18 cellular contexts compared by ENCODE assay signal in the genomic region with DNA sequence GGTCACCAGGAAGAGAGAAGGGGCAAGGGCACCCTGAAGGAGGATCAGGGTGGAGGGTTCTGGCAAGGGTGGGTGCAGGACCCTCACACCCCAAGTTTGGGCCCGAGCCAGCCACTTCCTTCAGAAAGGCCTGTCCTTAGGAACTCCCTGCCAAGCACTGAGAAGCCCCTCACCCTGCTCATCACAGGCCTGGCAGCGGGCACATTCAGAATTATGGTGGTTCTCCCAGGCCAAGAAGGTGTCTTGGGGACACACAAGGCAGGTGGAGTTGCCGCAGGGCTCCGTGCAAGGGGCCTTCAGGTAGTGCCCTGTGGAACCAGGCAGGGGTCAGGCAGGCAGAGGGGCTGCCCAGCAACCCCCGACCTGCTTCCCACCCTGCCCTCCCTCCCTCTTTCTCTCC. TPM values are rescaled to one million over a fixed set of nuclear protein-coding genes. Genes with fewer than 3 reads are reported as not detected.
DNase-seq lines count a peak whose midpoint lies in the region; ATAC-seq and TF ChIP-seq lines count a peak whose summit lies in the region.
"Had no signal": no experiment of that assay in that cellular context is flagged by ENCODE, and none has a peak within 500 bp of the region (broad histone marks: within the 10 kb centered on the region; RNA-seq: fewer than 3 reads in every experiment).

No MANE protein-coding gene starts in this region.

- H3K27me3 ChIP-seq in CD4-positive, CD25-positive, alpha-beta regulatory T cell (ENCODE audit: control insufficient read depth, insufficient read depth, low read length), result no peaks in the 10 kb centered on the region
- no peaks in the 10 kb centered on the region for H3K27me3 ChIP-seq in PC-9 (ENCODE audit: insufficient read depth, low read depth)
- H3K27me3 ChIP-seq: upper lobe of right lung had no signal

- no peaks in the 10 kb centered on the region for H3K9me3 ChIP-seq in CD4-positive, CD25-positive, alpha-beta regulatory T cell (ENCODE audit: control insufficient read depth in 2 of 2, low read length in 2 of 2)
- H3K9me3 ChIP-seq in PC-9 (ENCODE audit: insufficient read depth, low read depth), result no peaks in the 10 kb centered on the region
- H3K9me3 ChIP-seq: HAP-1, upper lobe of right lung had no signal

- no peaks in the 10 kb centered on the region for H3K27me3 Mint-ChIP-seq in T-helper 2 cell treated with Interferon-gamma antibody and Interleukin-4, amounts not matched to agents 5 μg/mL and 100 μg/mL, for 36 hours (ENCODE audit: low read depth)
- peaks cover 8% of the 10 kb centered on the region for H3K27me3 Mint-ChIP-seq in CD4-positive, CD25-positive, alpha-beta regulatory T cell
- H3K27me3 Mint-ChIP-seq in activated T-helper 1 cell treated with anti-CD3 and anti-CD28 coated beads, Interleukin-12 subunit alpha, Interleukin-12 subunit beta, Interleukin-2, Interleukin-4 antibody, amounts not matched to agents 30 ng/mL and 10 ng/mL and 1 ng/mL, durations not matched to agents 14 hours and 24 hours and 36 hours (ENCODE audit: insufficient read depth), result no peaks in the 10 kb centered on the region
- H3K27me3 Mint-ChIP-seq in immature natural killer cell (ENCODE audit: low read depth in 3 of 3), result peaks cover 0 to 14% (median 4%) of the 10 kb centered on the region in 3 donors

- peaks cover 68% of the 10 kb centered on the region for H3K4me1 ChIP-seq in CD4-positive, CD25-positive, alpha-beta regulatory T cell (ENCODE audit: control insufficient read depth, insufficient read depth, low read length, poor library complexity, severe bottlenecking)
- no peaks in the 10 kb centered on the region for H3K4me1 ChIP-seq in PC-9 (replicated peaks; ENCODE audit: insufficient read depth)
- H3K4me1 ChIP-seq: HAP-1 had no signal

- no peak for DNase-seq in T-helper 2 cell treated with Interferon-gamma antibody and Interleukin-4, amounts not matched to agents 5 μg/mL and 100 μg/mL, for 36 hours (ENCODE audit: low spot score)
- DNase-seq in T-helper 2 cell (no peak), immature natural killer cell (no peak), mucosa of gallbladder (ENCODE audit: low spot score) (no peak), PC-9 (no peak), globus pallidus (ENCODE audit: low spot score) (no peak)
- peak in 1 of 3 donors; percentile 21 for DNase-seq in CD4-positive, CD25-positive, alpha-beta regulatory T cell
- no peak for DNase-seq in activated T-helper 1 cell treated with anti-CD3 and anti-CD28 coated beads, Interleukin-12 subunit alpha, Interleukin-12 subunit beta, Interleukin-2, Interleukin-4 antibody, amounts not matched to agents 30 ng/mL and 10 ng/mL and 1 ng/mL, durations not matched to agents 14 hours and 24 hours and 36 hours (ENCODE audit: low spot score)
- DNase-seq: DMS79 treated with DMSO at 0.1 percent for 48 hours; islet precursor cell; KG1; NCI-H774; stimulated activated naive B cell treated with anti-CD40 and anti-IgM and Interleukin-4, amounts not matched to agents 10 μg/mL and 1 μg/mL and 100 μg/mL, for 72 hours; upper lobe of right lung had no signal

- H3K4me2 ChIP-seq in PC-9, result no peak overlapping the region

- CTCF ChIA-PET in PC-9 (lab: Charles Lee), result no interaction called here

- no peaks in the 10 kb centered on the region for H3K9me2 ChIP-seq in PC-9 (ENCODE audit: insufficient read depth)

- no peak for TF ChIP-seq CTCF in PC-9 (conservative IDR thresholded peaks at IDR 0.05)

- no peaks in the 10 kb centered on the region for H3F3A ChIP-seq in PC-9 (ENCODE audit: insufficient read depth, low read depth)

- H3K9me3 Mint-ChIP-seq in T-helper 2 cell treated with Interferon-gamma antibody and Interleukin-4, amounts not matched to agents 5 μg/mL and 100 μg/mL, for 36 hours, result no peaks in the 10 kb centered on the region
- H3K9me3 Mint-ChIP-seq in CD4-positive, CD25-positive, alpha-beta regulatory T cell, result no peaks in the 10 kb centered on the region
- no peaks in the 10 kb centered on the region for H3K9me3 Mint-ChIP-seq in activated T-helper 1 cell treated with anti-CD3 and anti-CD28 coated beads, Interleukin-12 subunit alpha, Interleukin-12 subunit beta, Interleukin-2, Interleukin-4 antibody, amounts not matched to agents 30 ng/mL and 10 ng/mL and 1 ng/mL, durations not matched to agents 14 hours and 24 hours and 36 hours
- no peaks in the 10 kb centered on the region for H3K9me3 Mint-ChIP-seq in immature natural killer cell
- H3K9me3 Mint-ChIP-seq: stimulated activated naive B cell treated with anti-CD40 and anti-IgM and Interleukin-4, amounts not matched to agents 10 μg/mL and 1 μg/mL and 100 μg/mL, for 72 hours had no signal

- BruUV-seq in PC-9 (replicated peaks; lab: Mats Ljungman, UMichigan), result no TSS peak

- no peaks in the 10 kb centered on the region for H4K20me1 ChIP-seq in PC-9 (ENCODE audit: insufficient read depth)

- H3K27ac ChIP-seq in CD4-positive, CD25-positive, alpha-beta regulatory T cell (ENCODE audit: insufficient read depth, low read length, poor library complexity, severe bottlenecking), result peak overlapping the region; percentile 97
- H3K27ac ChIP-seq in PC-9, result no peak overlapping the region
- H3K27ac ChIP-seq: C4-2B had no signal

- H3K4me3 Mint-ChIP-seq in T-helper 2 cell treated with Interferon-gamma antibody and Interleukin-4, amounts not matched to agents 5 μg/mL and 100 μg/mL, for 36 hours, result peak overlapping the region; percentile 96
- peak overlapping the region; percentile 92 to 98 (median 96) for H3K4me3 Mint-ChIP-seq in CD4-positive, CD25-positive, alpha-beta regulatory T cell
- H3K4me3 Mint-ChIP-seq in activated T-helper 1 cell treated with anti-CD3 and anti-CD28 coated beads, Interleukin-12 subunit alpha, Interleukin-12 subunit beta, Interleukin-2, Interleukin-4 antibody, amounts not matched to agents 30 ng/mL and 10 ng/mL and 1 ng/mL, durations not matched to agents 14 hours and 24 hours and 36 hours, result peak overlapping the region; percentile 99
- peak overlapping the region; percentile 59 to 83 (median 81) for H3K4me3 Mint-ChIP-seq in immature natural killer cell
- H3K4me3 Mint-ChIP-seq: stimulated activated naive B cell treated with anti-CD40 and anti-IgM and Interleukin-4, amounts not matched to agents 10 μg/mL and 1 μg/mL and 100 μg/mL, for 72 hours had no signal

- peak overlapping the region; percentile 82 for H3K27ac Mint-ChIP-seq in T-helper 2 cell treated with Interferon-gamma antibody and Interleukin-4, amounts not matched to agents 5 μg/mL and 100 μg/mL, for 36 hours
- peak overlapping the region; percentile 93 to 99 (median 98) for H3K27ac Mint-ChIP-seq in CD4-positive, CD25-positive, alpha-beta regulatory T cell
- peak overlapping the region; percentile 91 for H3K27ac Mint-ChIP-seq in activated T-helper 1 cell treated with anti-CD3 and anti-CD28 coated beads, Interleukin-12 subunit alpha, Interleukin-12 subunit beta, Interleukin-2, Interleukin-4 antibody, amounts not matched to agents 30 ng/mL and 10 ng/mL and 1 ng/mL, durations not matched to agents 14 hours and 24 hours and 36 hours
- H3K27ac Mint-ChIP-seq in immature natural killer cell, result peak overlapping the region in 4 of 6 donors; percentile 35 to 83 (median 58)
- H3K27ac Mint-ChIP-seq: stimulated activated naive B cell treated with anti-CD40 and anti-IgM and Interleukin-4, amounts not matched to agents 10 μg/mL and 1 μg/mL and 100 μg/mL, for 72 hours had no signal

- H3K36me3 ChIP-seq in CD4-positive, CD25-positive, alpha-beta regulatory T cell (ENCODE audit: control insufficient read depth, insufficient read depth, low read length), result peaks cover 21% of the 10 kb centered on the region
- no peaks in the 10 kb centered on the region for H3K36me3 ChIP-seq in PC-9 (ENCODE audit: low read depth)
- H3K36me3 ChIP-seq: HAP-1, upper lobe of right lung had no signal

- ATAC-seq in CD4-positive, CD25-positive, alpha-beta regulatory T cell (ENCODE audit: low read depth in 2 of 2), result no peak
- ATAC-seq: stimulated activated naive B cell treated with anti-CD40 and anti-IgM and Interleukin-4, amounts not matched to agents 10 μg/mL and 1 μg/mL and 100 μg/mL, for 72 hours; upper lobe of right lung had no signal

- H3K4me1 Mint-ChIP-seq in T-helper 2 cell treated with Interferon-gamma antibody and Interleukin-4, amounts not matched to agents 5 μg/mL and 100 μg/mL, for 36 hours (ENCODE audit: low read depth), result peaks cover 31% of the 10 kb centered on the region
- H3K4me1 Mint-ChIP-seq in CD4-positive, CD25-positive, alpha-beta regulatory T cell, result peaks cover 0 to 61% (median 29%) of the 10 kb centered on the region in 4 donors
- peaks cover 38% of the 10 kb centered on the region for H3K4me1 Mint-ChIP-seq in activated T-helper 1 cell treated with anti-CD3 and anti-CD28 coated beads, Interleukin-12 subunit alpha, Interleukin-12 subunit beta, Interleukin-2, Interleukin-4 antibody, amounts not matched to agents 30 ng/mL and 10 ng/mL and 1 ng/mL, durations not matched to agents 14 hours and 24 hours and 36 hours (ENCODE audit: low read depth)
- H3K4me1 Mint-ChIP-seq in immature natural killer cell, result peaks cover 15 to 28% of the 10 kb centered on the region in 2 donors

- peak overlapping the region; percentile 78 for H3K4me3 ChIP-seq in CD4-positive, CD25-positive, alpha-beta regulatory T cell (ENCODE audit: low read depth, low read length)
- H3K4me3 ChIP-seq in PC-9, result no peak overlapping the region
- H3K4me3 ChIP-seq: HAP-1 had no signal

- H3K79me2 ChIP-seq in PC-9 (ENCODE audit: low read depth), result no peaks in the 10 kb centered on the region

- intact Hi-C loops in activated T-helper 1 cell treated with anti-CD3 and anti-CD28 coated beads, Interleukin-12 subunit alpha, Interleukin-12 subunit beta, Interleukin-2, Interleukin-4 antibody, amounts not matched to agents 30 ng/mL and 10 ng/mL and 1 ng/mL, durations not matched to agents 14 hours and 24 hours and 36 hours (cut with micrococcal nuclease), result loop anchor here (2.0 to 5.0 kb wide), 5 partner anchors 16 to 438 kb away; a partner anchor contains a TSS
- intact Hi-C loops in PC-9 (cut with micrococcal nuclease; ENCODE audit: unreplicated experiment), result no loop called here

- peaks cover 40% of the 10 kb centered on the region for H3K36me3 Mint-ChIP-seq in T-helper 2 cell treated with Interferon-gamma antibody and Interleukin-4, amounts not matched to agents 5 μg/mL and 100 μg/mL, for 36 hours (ENCODE audit: low read depth)
- peaks cover 14% of the 10 kb centered on the region for H3K36me3 Mint-ChIP-seq in CD4-positive, CD25-positive, alpha-beta regulatory T cell
- H3K36me3 Mint-ChIP-seq in activated T-helper 1 cell treated with anti-CD3 and anti-CD28 coated beads, Interleukin-12 subunit alpha, Interleukin-12 subunit beta, Interleukin-2, Interleukin-4 antibody, amounts not matched to agents 30 ng/mL and 10 ng/mL and 1 ng/mL, durations not matched to agents 14 hours and 24 hours and 36 hours (ENCODE audit: low read depth), result peaks cover 34% of the 10 kb centered on the region
- peaks cover 0 to 9% (median 3%) of the 10 kb centered on the region in 3 donors for H3K36me3 Mint-ChIP-seq in immature natural killer cell
- H3K36me3 Mint-ChIP-seq: stimulated activated naive B cell treated with anti-CD40 and anti-IgM and Interleukin-4, amounts not matched to agents 10 μg/mL and 1 μg/mL and 100 μg/mL, for 72 hours had no signal

- POLR2A ChIA-PET in PC-9 (lab: Charles Lee; ENCODE audit: unreplicated experiment), result no interaction called here

- no peak overlapping the region for H2AFZ ChIP-seq in PC-9

RNA-seq across cellular contexts. Expression of a gene that starts 1.1 kb away (rescaled TPM):
- 258 TPM for total RNA-seq in CD4-positive, CD25-positive, alpha-beta regulatory T cell
- 10 to 100 TPM; 23.3 to 32.8 (median 31.0) TPM for polyA plus RNA-seq in CD4-positive, CD25-positive, alpha-beta regulatory T cell
- total RNA-seq in activated T-helper 1 cell treated with anti-CD3 and anti-CD28 coated beads, Interleukin-12 subunit alpha, Interleukin-12 subunit beta, Interleukin-2, Interleukin-4 antibody, amounts not matched to agents 30 ng/mL and 10 ng/mL and 1 ng/mL, durations not matched to agents 14 hours and 24 hours and 36 hours, result 151 and 158 TPM in 2 replicates
- polyA plus RNA-seq in immature natural killer cell, result 10 to 100 TPM in 1 of 3 donors, 1 to 10 TPM in 2; 3.1 to 15.3 (median 9.8) TPM
- total RNA-seq in mucosa of gallbladder (20.6 TPM), PC-9 (2021) (12.3 and 21.1 TPM in 2 replicates)

RNA-seq across cellular contexts. Expression of a gene that starts 26.6 kb away (rescaled TPM):
- 5.0 TPM for total RNA-seq in CD4-positive, CD25-positive, alpha-beta regulatory T cell
- polyA plus RNA-seq in CD4-positive, CD25-positive, alpha-beta regulatory T cell, result 1 to 10 TPM in 1 of 4 donors, under 1 TPM in 2, not detected in 1; 0.65 to 1.0 (median 0.68) TPM
- total RNA-seq in activated T-helper 1 cell treated with anti-CD3 and anti-CD28 coated beads, Interleukin-12 subunit alpha, Interleukin-12 subunit beta, Interleukin-2, Interleukin-4 antibody, amounts not matched to agents 30 ng/mL and 10 ng/mL and 1 ng/mL, durations not matched to agents 14 hours and 24 hours and 36 hours, result 1.8 and 2.2 TPM in 2 replicates
- polyA plus RNA-seq in immature natural killer cell, result under 1 TPM in 1 of 3 donors, not detected in 2; 0.08 TPM
- total RNA-seq in mucosa of gallbladder, result 18.5 TPM
- total RNA-seq in PC-9 (2021), result 11.3 and 12.6 TPM in 2 replicates

RNA-seq across cellular contexts. Expression of a gene that starts 40.3 kb away (rescaled TPM):
- total RNA-seq in CD4-positive, CD25-positive, alpha-beta regulatory T cell, result 3.7 TPM
- polyA plus RNA-seq in CD4-positive, CD25-positive, alpha-beta regulatory T cell, result under 1 TPM; 0.22 to 0.25 (median 0.22) TPM
- total RNA-seq in activated T-helper 1 cell treated with anti-CD3 and anti-CD28 coated beads, Interleukin-12 subunit alpha, Interleukin-12 subunit beta, Interleukin-2, Interleukin-4 antibody, amounts not matched to agents 30 ng/mL and 10 ng/mL and 1 ng/mL, durations not matched to agents 14 hours and 24 hours and 36 hours, result 1.2 and 1.8 TPM in 2 replicates
- polyA plus RNA-seq in immature natural killer cell, result not detected
- total RNA-seq in mucosa of gallbladder, result 3.1 TPM
- total RNA-seq in PC-9 (2021), result 18.6 and 32.3 TPM in 2 replicates
- total RNA-seq: A172 had no signal

RNA-seq across cellular contexts. Expression of a gene that starts 45.2 kb away (rescaled TPM):
- total RNA-seq in CD4-positive, CD25-positive, alpha-beta regulatory T cell, result not detected
- polyA plus RNA-seq in CD4-positive, CD25-positive, alpha-beta regulatory T cell, result not detected
- 0.27 and 0.29 TPM in 2 replicates for total RNA-seq in activated T-helper 1 cell treated with anti-CD3 and anti-CD28 coated beads, Interleukin-12 subunit alpha, Interleukin-12 subunit beta, Interleukin-2, Interleukin-4 antibody, amounts not matched to agents 30 ng/mL and 10 ng/mL and 1 ng/mL, durations not matched to agents 14 hours and 24 hours and 36 hours
- polyA plus RNA-seq in immature natural killer cell, result not detected
- total RNA-seq in mucosa of gallbladder, result 0.09 TPM
- 2.1 and 4.2 TPM in 2 replicates for total RNA-seq in PC-9 (2021)
- total RNA-seq: cardiac septum had no signal
